8 cellular contexts compared by ENCODE assay signal in the genomic region with DNA sequence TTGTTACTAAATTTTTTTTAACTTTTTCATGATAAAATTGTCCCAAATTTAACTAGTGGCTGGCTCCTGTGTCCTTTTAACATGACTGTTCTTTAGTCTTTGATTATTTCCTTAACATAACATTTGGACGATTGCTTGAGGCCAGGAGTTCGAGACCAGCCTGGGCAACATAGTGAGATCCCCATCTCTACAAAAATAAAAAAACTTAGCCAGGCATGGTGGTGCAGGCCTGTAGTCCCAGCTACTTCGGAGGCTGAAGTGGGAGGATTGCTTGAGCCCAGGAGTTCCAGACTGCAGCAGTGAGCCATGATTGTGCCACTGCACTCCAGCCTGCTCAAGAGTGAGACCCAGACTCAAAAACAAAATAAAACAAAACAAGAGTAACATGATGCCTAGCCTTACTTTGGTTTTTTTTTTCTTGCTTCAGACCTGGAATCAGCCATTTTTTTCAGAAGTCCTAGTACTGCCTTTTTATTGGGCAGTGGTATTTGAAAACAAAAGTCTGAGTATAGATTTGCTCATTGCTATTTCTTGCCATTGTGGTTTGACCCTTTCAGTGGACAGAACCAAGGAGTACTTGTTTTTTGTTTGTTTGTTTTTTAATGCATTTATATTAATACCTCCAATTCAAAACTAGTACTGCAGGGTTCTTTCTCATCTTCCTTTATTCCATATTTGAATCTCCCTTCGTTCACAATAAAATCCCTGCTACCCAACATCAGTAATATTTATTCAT. TPM values are rescaled to one million over a fixed set of nuclear protein-coding genes. Genes with fewer than 3 reads are reported as not detected.
DNase-seq lines count a peak whose midpoint lies in the region; TF ChIP-seq lines count a peak whose summit lies in the region.

No MANE protein-coding gene starts in this region.

- intact Hi-C loops in Caco-2 (cut with micrococcal nuclease; ENCODE audit: unreplicated experiment) (no loop called here), dorsolateral prefrontal cortex (cut with DNase I) (no loop called here)

- no peaks in the 10 kb centered on the region for H3K4me1 ChIP-seq in Caco-2

- DNase-seq in Caco-2 = no peak
- DNase-seq in dorsolateral prefrontal cortex = no peak
- no peak for DNase-seq in neural crest cell (ENCODE audit: low read depth, low spot score)
- DNase-seq in occipital lobe (lab: John Stamatoyannopoulos, UW) = no peak
- DNase-seq in GM19240 (ENCODE audit: insufficient read length, low spot score) = no peak
- no peak for DNase-seq in SIG-M5 treated with dmso at 0.1 percent for 504 hours (lab: John Stamatoyannopoulos, UW; ENCODE audit: unreplicated experiment)
- no peak for DNase-seq in anterior cingulate cortex (lab: John Stamatoyannopoulos, UW)

- no peaks in the 10 kb centered on the region for H3K27me3 Mint-ChIP-seq in Caco-2 (ENCODE audit: insufficient read depth, unreplicated experiment)
- H3K27me3 Mint-ChIP-seq in IgD-negative memory B cell = no peaks in the 10 kb centered on the region
- H3K27me3 Mint-ChIP-seq in neural crest cell (ENCODE audit: low read depth) = no peaks in the 10 kb centered on the region

- TF ChIP-seq CTCF in Caco-2 (IDR thresholded peaks at IDR 0.05; ENCODE audit: insufficient read depth in 1 of 2, low read depth in 1 of 2, low read length in 1 of 2, severe bottlenecking in 1 of 2, unreplicated experiment in 1 of 2) (no peak), dorsolateral prefrontal cortex (IDR thresholded peaks at IDR 0.05 in 54 of 56, conservative IDR thresholded peaks at IDR 0.05 in 2 of 56; ENCODE audit: low read depth in 1 of 56, partially characterized antibody in 56 of 56) (no peak), neural crest cell (conservative IDR thresholded peaks at IDR 0.05) (no peak)

- H3K27ac Mint-ChIP-seq in Caco-2 (ENCODE audit: unreplicated experiment) (no peak overlapping the region), IgD-negative memory B cell (peak overlapping the region in 1 of 3 donors; percentile 21), neural crest cell (ENCODE audit: unreplicated experiment) (no peak overlapping the region)

- no peak overlapping the region for H3K4me3 ChIP-seq in Caco-2 (ENCODE audit: low read depth, low read length)
- peak overlapping the region; percentile 11 to 97 (median 84) for H3K4me3 ChIP-seq in dorsolateral prefrontal cortex

- CTCF ChIA-PET in Caco-2 (lab: Charles Lee) = no interaction called here

- no peaks in the 10 kb centered on the region for H3K27me3 ChIP-seq in Caco-2 (replicated peaks; ENCODE audit: control insufficient read depth, insufficient read depth, low read length)
- H3K27me3 ChIP-seq in dorsolateral prefrontal cortex = no peaks in the 10 kb centered on the region

- POLR2A ChIA-PET in Caco-2 (lab: Charles Lee) = no interaction called here

- H3K36me3 Mint-ChIP-seq in Caco-2 (ENCODE audit: insufficient read depth, unreplicated experiment) (peaks cover 15% of the 10 kb centered on the region), IgD-negative memory B cell (peaks cover 26% of the 10 kb centered on the region), neural crest cell (ENCODE audit: low read depth) (peaks cover 38% of the 10 kb centered on the region)

- peak overlapping the region; percentile 16 for H3K4me3 Mint-ChIP-seq in Caco-2 (ENCODE audit: unreplicated experiment)
- peak overlapping the region; percentile 21 to 86 (median 58) for H3K4me3 Mint-ChIP-seq in IgD-negative memory B cell
- peak overlapping the region; percentile 83 for H3K4me3 Mint-ChIP-seq in neural crest cell

- H3K9me3 ChIP-seq in Caco-2 = no peaks in the 10 kb centered on the region

- H3K4me1 Mint-ChIP-seq in Caco-2 (ENCODE audit: low read depth, unreplicated experiment) (peaks cover 14% of the 10 kb centered on the region), IgD-negative memory B cell (peaks cover 55 to 66% (median 65%) of the 10 kb centered on the region in 3 donors), neural crest cell (peaks cover 56% of the 10 kb centered on the region)

- H3K27ac ChIP-seq in dorsolateral prefrontal cortex = peak overlapping the region in 1 of 59 donors; percentile 27

- BruUV-seq in Caco-2 (replicated peaks; lab: Mats Ljungman, UMichigan) = no TSS peak

- H3K9me3 Mint-ChIP-seq in Caco-2 (ENCODE audit: unreplicated experiment) (no peaks in the 10 kb centered on the region), IgD-negative memory B cell (peaks cover 7 to 23% (median 22%) of the 10 kb centered on the region in 3 donors), neural crest cell (peaks cover 9% of the 10 kb centered on the region)

- H3K36me3 ChIP-seq in Caco-2 (ENCODE audit: control insufficient read depth, insufficient read depth, low read length) = no peaks in the 10 kb centered on the region

RNA-seq across cellular contexts. Expression of a gene that starts 4.8 kb away (rescaled TPM):
- total RNA-seq in Caco-2 (2022) (5.9 and 7.1 TPM in 2 replicates), dorsolateral prefrontal cortex (10 to 100 TPM; 39.9 to 74.9 (median 59.1) TPM), neural crest cell (14.2 and 15.7 TPM in 2 replicates), occipital lobe (91.1 TPM)
- 11.0 TPM for polyA plus RNA-seq in IgD-negative memory B cell

RNA-seq across cellular contexts. Expression of a gene that starts 5.0 kb away (rescaled TPM):
- total RNA-seq in Caco-2 (2022) (3.6 and 4.7 TPM in 2 replicates), dorsolateral prefrontal cortex (10 to 100 TPM; 15.5 to 37.2 (median 24.2) TPM), neural crest cell (13.7 and 15.8 TPM in 2 replicates), occipital lobe (56.0 TPM)
- 26.4 TPM for polyA plus RNA-seq in IgD-negative memory B cell

Comparison
In these comparisons a context has a peak if more than half of its experiments do, and no peak if none do; other contexts are left out.
1. H3K4me3 Mint-ChIP-seq: peak in every context shown above with its lines; median percentile 83 in neural crest cell; 58 in IgD-negative memory B cell; 16 in Caco-2.